1 cellular context compared by ENCODE assay signal in genomic region chr6:31815025-31815838, GRCh38.
TF ChIP-seq lines count a peak whose summit lies in the region.

Gene HSPA1A (plus strand): TSS chr6:31815543. CDS start chr6:31815757, 214 bp downstream.
Gene HSPA1L (minus strand): TSS chr6:31815283. CDS start chr6:31811972, 3,311 bp downstream.

TF ChIP-seq in HepG2, 621 proteins besides CTCF, POLR2A, EP300 and RAD21 (continued from another document and continues in another):
- TF ChIP-seq ZMYM4 (CRISPR knock-in tag; IDR thresholded peaks at IDR 0.05) (peak; percentile 81), GLMP (CRISPR knock-in tag; IDR thresholded peaks at IDR 0.05; ENCODE audit: borderline replicate concordance) (no peak), KAT8 (CRISPR knock-in tag; IDR thresholded peaks at IDR 0.05) (peak; percentile 67), ZZZ3 (CRISPR knock-in tag; IDR thresholded peaks at IDR 0.05; ENCODE audit: borderline replicate concordance) (no peak), NFIB (CRISPR knock-in tag; IDR thresholded peaks at IDR 0.05; ENCODE audit: borderline replicate concordance) (no peak), TRAFD1 (CRISPR knock-in tag; IDR thresholded peaks at IDR 0.05; ENCODE audit: borderline replicate concordance) (0 out of 2 replicates have a peak, but pooled peaks have one; percentile 39), ZEB1 (IDR thresholded peaks at IDR 0.05; ENCODE audit: insufficient replicate concordance, low read depth) (peak; percentile 68), ADNP (CRISPR knock-in tag; IDR thresholded peaks at IDR 0.05) (no peak), AHDC1 (CRISPR knock-in tag; IDR thresholded peaks at IDR 0.05; ENCODE audit: borderline replicate concordance) (no peak), PRPF4 (IDR thresholded peaks at IDR 0.05; ENCODE audit: low read depth, low read length, poor library complexity, severe bottlenecking) (no peak), KLF13 (CRISPR knock-in tag; IDR thresholded peaks at IDR 0.05) (no peak), ZNF772 (CRISPR knock-in tag; IDR thresholded peaks at IDR 0.05) (peak; percentile 87; the same call in 1 of the 2 replicates), SALL1 (CRISPR knock-in tag; IDR thresholded peaks at IDR 0.05) (peak; percentile 66), ZSCAN30 (CRISPR knock-in tag; IDR thresholded peaks at IDR 0.05) (no peak), ZNF784 (CRISPR knock-in tag; IDR thresholded peaks at IDR 0.05; ENCODE audit: borderline replicate concordance) (0 out of 2 replicates have a peak, but pooled peaks have one; percentile 27), ZNF142 (CRISPR knock-in tag; IDR thresholded peaks at IDR 0.05) (0 out of 2 replicates have a peak, but pooled peaks have one; percentile 51), NPAS2 (CRISPR knock-in tag; IDR thresholded peaks at IDR 0.05; ENCODE audit: borderline replicate concordance) (no peak), ZUFSP (CRISPR knock-in tag; IDR thresholded peaks at IDR 0.05; ENCODE audit: borderline replicate concordance) (no peak), ZNF3 (CRISPR knock-in tag; IDR thresholded peaks at IDR 0.05) (no peak), SPEN (CRISPR knock-in tag; IDR thresholded peaks at IDR 0.05; ENCODE audit: low read depth) (peak; percentile 66), TBL1XR1 (IDR thresholded peaks at IDR 0.05; ENCODE audit: borderline replicate concordance, low read length, partially characterized antibody) (no peak), SMARCE1 (IDR thresholded peaks at IDR 0.05; ENCODE audit: borderline replicate concordance) (no peak), PLSCR1 (CRISPR knock-in tag; IDR thresholded peaks at IDR 0.05; ENCODE audit: borderline replicate concordance) (no peak), ZBTB7B (CRISPR knock-in tag; IDR thresholded peaks at IDR 0.05) (peak; percentile 40; the same call in 1 of the 2 replicates), ZNF652 (CRISPR knock-in tag; IDR thresholded peaks at IDR 0.05; ENCODE audit: borderline replicate concordance, low read depth) (peak; percentile 24; the same call in 1 of the 2 replicates), MAF1 (CRISPR knock-in tag; IDR thresholded peaks at IDR 0.05; ENCODE audit: borderline replicate concordance) (no peak), PAF1 (CRISPR knock-in tag; IDR thresholded peaks at IDR 0.05) (no peak), REL (CRISPR knock-in tag; conservative IDR thresholded peaks at IDR 0.05) (peak; percentile 76; the same call in 1 of the 2 replicates), ZNF446 (CRISPR knock-in tag; IDR thresholded peaks at IDR 0.05) (no peak), PAXIP1 (CRISPR knock-in tag; conservative IDR thresholded peaks at IDR 0.05) (no peak), MED1 (CRISPR knock-in tag; IDR thresholded peaks at IDR 0.05) (peak; percentile 65), TOPORS (CRISPR knock-in tag; IDR thresholded peaks at IDR 0.05) (no peak), ARNT2 (CRISPR knock-in tag; IDR thresholded peaks at IDR 0.05; ENCODE audit: low read depth) (peak; percentile 78; the same call in 1 of the 2 replicates), ZFP1 (CRISPR knock-in tag; IDR thresholded peaks at IDR 0.05) (no peak), THAP8 (CRISPR knock-in tag; IDR thresholded peaks at IDR 0.05; ENCODE audit: borderline replicate concordance) (no peak), CC2D1A (CRISPR knock-in tag; IDR thresholded peaks at IDR 0.05) (no peak), BCL6 (CRISPR knock-in tag; IDR thresholded peaks at IDR 0.05) (no peak), ZFAT (CRISPR knock-in tag; conservative IDR thresholded peaks at IDR 0.05) (no peak)
